In genomic region chr3:155334897-155335883, GRCh38 we compare ENCODE assay signal across 10 cellular contexts. TPM values are rescaled to one million over a fixed set of nuclear protein-coding genes. Genes with fewer than 3 reads are reported as not detected.
A peak's percentile ranks its signal among the peaks of the same experiment; 100 is the strongest.
DNase-seq lines count a peak whose midpoint lies in the region; ATAC-seq and TF ChIP-seq lines count a peak whose summit lies in the region.
"Had no signal": no experiment of that assay in that cellular context is flagged by ENCODE, and none has a peak within 500 bp of the region (broad histone marks: within the 10 kb centered on the region; RNA-seq: fewer than 3 reads in every experiment).

No MANE protein-coding gene starts in this region.

- H3K79me2 ChIP-seq in GM23338 (replicated peaks; ENCODE audit: insufficient read depth): no peaks in the 10 kb centered on the region
- no peaks in the 10 kb centered on the region for H3K79me2 ChIP-seq in PC-9 (ENCODE audit: low read depth)

- POLR2A ChIA-PET in PC-9 (lab: Charles Lee; ENCODE audit: unreplicated experiment): no interaction called here

- TF ChIP-seq POLR2A in suprapubic skin (IDR thresholded peaks at IDR 0.05): no peak

- H3K9me3 ChIP-seq in PC-9 (ENCODE audit: insufficient read depth, low read depth): peaks cover 3% of the 10 kb centered on the region; the same call in 1 of the 2 replicates
- H3K9me3 ChIP-seq in suprapubic skin: no peaks in the 10 kb centered on the region
- H3K9me3 ChIP-seq: lower lobe of right lung had no signal

- H3K4me1 ChIP-seq in GM23338 (ENCODE audit: insufficient read depth) (no peaks in the 10 kb centered on the region; the same call in 1 of the 2 replicates), PC-9 (replicated peaks; ENCODE audit: insufficient read depth) (no peaks in the 10 kb centered on the region), suprapubic skin (no peaks in the 10 kb centered on the region)
- H3K4me1 ChIP-seq: lower lobe of right lung had no signal

- H3K36me3 ChIP-seq in GM23338 (ENCODE audit: insufficient read depth) (no peaks in the 10 kb centered on the region), PC-9 (ENCODE audit: low read depth) (no peaks in the 10 kb centered on the region), suprapubic skin (no peaks in the 10 kb centered on the region)
- H3K36me3 ChIP-seq: lower lobe of right lung had no signal

- BruUV-seq in PC-9 (replicated peaks; lab: Mats Ljungman, UMichigan): no TSS peak

- no peak overlapping the region for H3K4me2 ChIP-seq in GM23338
- no peak overlapping the region for H3K4me2 ChIP-seq in PC-9

- H3K4me3 Mint-ChIP-seq in GM23338 (no peak overlapping the region), immature natural killer cell (peak overlapping the region in 3 of 5 donors; percentile 6 to 40 (median 22))

- in situ Hi-C loops in KBM-7 (cut with MboI; ENCODE audit: low pct_unique_long_range_greater_than_20kb, low sequenced_read_pairs): no loop called here

- H3K9me3 Mint-ChIP-seq in GM23338 (no peaks in the 10 kb centered on the region), immature natural killer cell (peaks cover 0 to 2% (median 0%) of the 10 kb centered on the region in 6 donors)

- 63% methylated on average over 7 of the region's 7 CpGs for WGBS in suprapubic skin

- H3F3A ChIP-seq in GM23338 (replicated peaks; ENCODE audit: low read depth): no peaks in the 10 kb centered on the region
- no peaks in the 10 kb centered on the region for H3F3A ChIP-seq in PC-9 (ENCODE audit: insufficient read depth, low read depth)

- H3K36me3 Mint-ChIP-seq in GM23338 (ENCODE audit: low read depth) (no peaks in the 10 kb centered on the region), immature natural killer cell (no peaks in the 10 kb centered on the region)

- peaks cover 5% of the 10 kb centered on the region for H3K4me1 Mint-ChIP-seq in GM23338
- H3K4me1 Mint-ChIP-seq in immature natural killer cell: peaks cover 13 to 23% of the 10 kb centered on the region in 2 donors

- H3K27ac ChIP-seq in GM23338 (ENCODE audit: low read depth) (no peak overlapping the region), PC-9 (no peak overlapping the region), suprapubic skin (no peak overlapping the region)
- H3K27ac ChIP-seq: lower lobe of right lung had no signal

- no peak for TF ChIP-seq CTCF in GM23338 (conservative IDR thresholded peaks at IDR 0.05; ENCODE audit: low read depth in 2 of 2)
- TF ChIP-seq CTCF in PC-9 (conservative IDR thresholded peaks at IDR 0.05): no peak
- no peak for TF ChIP-seq CTCF in suprapubic skin (IDR thresholded peaks at IDR 0.05)

- peak overlapping the region; percentile 66 for H2AFZ ChIP-seq in GM23338
- no peak overlapping the region for H2AFZ ChIP-seq in PC-9

- H3K27ac Mint-ChIP-seq in GM23338 (no peak overlapping the region), immature natural killer cell (peak overlapping the region in 3 of 6 donors; percentile 15 to 24 (median 18))

- H3K27me3 ChIP-seq in GM23338 (ENCODE audit: insufficient read depth): no peaks in the 10 kb centered on the region
- no peaks in the 10 kb centered on the region for H3K27me3 ChIP-seq in PC-9 (ENCODE audit: insufficient read depth, low read depth)
- no peaks in the 10 kb centered on the region for H3K27me3 ChIP-seq in suprapubic skin

- H4K20me1 ChIP-seq in GM23338 (replicated peaks; ENCODE audit: insufficient read depth) (no peaks in the 10 kb centered on the region), PC-9 (ENCODE audit: insufficient read depth) (no peaks in the 10 kb centered on the region)

- CTCF ChIA-PET in PC-9 (lab: Charles Lee): no interaction called here

- no peak for ATAC-seq in GM23338

- H3K4me3 ChIP-seq in GM23338: no peak overlapping the region
- no peak overlapping the region for H3K4me3 ChIP-seq in PC-9
- H3K4me3 ChIP-seq in suprapubic skin: no peak overlapping the region
- H3K4me3 ChIP-seq: lower lobe of right lung had no signal

- TF ChIP-seq EP300 in suprapubic skin (IDR thresholded peaks at IDR 0.05): no peak

- intact Hi-C loops in PC-9 (cut with micrococcal nuclease; ENCODE audit: unreplicated experiment): no loop called here

- H3K9me2 ChIP-seq in GM23338 (ENCODE audit: insufficient read depth) (peaks cover 6% of the 10 kb centered on the region; the same call in 1 of the 2 replicates), PC-9 (ENCODE audit: insufficient read depth) (no peaks in the 10 kb centered on the region)

- H3K27me3 Mint-ChIP-seq in GM23338 (ENCODE audit: insufficient read depth, low read depth, poor library complexity): no peaks in the 10 kb centered on the region
- H3K27me3 Mint-ChIP-seq in immature natural killer cell (ENCODE audit: low read depth in 3 of 3): no peaks in the 10 kb centered on the region

- DNase-seq in NK-92 treated with Interleukin-12 subunit alpha and Interleukin-12 subunit beta, amount 100 ng/mL, for 24 hours (lab: John Stamatoyannopoulos, UW): peak; percentile 7
- no peak for DNase-seq in NK-92 (lab: John Stamatoyannopoulos, UW; ENCODE audit: unreplicated experiment)
- no peak for DNase-seq in GM23338 (ENCODE audit: low spot score)
- DNase-seq in KBM-7: peak; percentile 97
- DNase-seq in immature natural killer cell: peak; percentile 3 to 20 (median 11)
- no peak for DNase-seq in PC-9
- no peak for DNase-seq in suprapubic skin (ENCODE audit: low spot score in 2 of 2)
- no peak for DNase-seq in central memory CD4-positive, alpha-beta T cell
- DNase-seq: lower lobe of right lung had no signal

TF ChIP-seq in GM23338, 12 proteins besides CTCF, POLR2A, EP300 and RAD21:
- TF ChIP-seq JUNB (IDR thresholded peaks at IDR 0.05; ENCODE audit: unreplicated experiment) (no peak), CREB1 (CRISPR knock-in tag; IDR thresholded peaks at IDR 0.05; ENCODE audit: low read depth) (no peak), ZNF462 (CRISPR knock-in tag; IDR thresholded peaks at IDR 0.05) (no peak)

RNA-seq across cellular contexts. Expression of gene STRIT1, which starts 41.7 kb away (rescaled TPM):
- total RNA-seq in GM23338 (2014; rRNA removed; shearing (Covaris generic)): 1.6 TPM in 1 of 2 replicates, not detected in the other
- polyA plus RNA-seq in GM23338 (2016; fragmentation: Nextera tagmentation; extraction: Ambion mirVana): 1.5 and 1.6 TPM in 2 replicates
- polyA plus RNA-seq in immature natural killer cell: not detected
- not detected in 2 replicates for total RNA-seq in PC-9 (2021)
- total RNA-seq in suprapubic skin: not detected
- total RNA-seq: lower lobe of right lung; T-helper 1 cell treated with Interleukin-12 subunit alpha and Interleukin-12 subunit beta and Interleukin-4 antibody, amounts not matched to agents 30 ng/mL and 1 ng/mL, for 36 hours had no signal

Comparison
In these comparisons a context has a peak if more than half of its experiments do, and no peak if none do; other contexts are left out.
1. DNase-seq: peak in NK-92 treated with Interleukin-12 subunit alpha and Interleukin-12 subunit beta, amount 100 ng/mL, for 24 hours (single experiment), KBM-7 (single experiment) and immature natural killer cell (3 of 3); none in NK-92 (single experiment), GM23338 (single experiment), PC-9 (0 of 2), suprapubic skin (0 of 2) and central memory CD4-positive, alpha-beta T cell (single experiment).